8 cellular contexts compared by ENCODE assay signal in the genomic region with DNA sequence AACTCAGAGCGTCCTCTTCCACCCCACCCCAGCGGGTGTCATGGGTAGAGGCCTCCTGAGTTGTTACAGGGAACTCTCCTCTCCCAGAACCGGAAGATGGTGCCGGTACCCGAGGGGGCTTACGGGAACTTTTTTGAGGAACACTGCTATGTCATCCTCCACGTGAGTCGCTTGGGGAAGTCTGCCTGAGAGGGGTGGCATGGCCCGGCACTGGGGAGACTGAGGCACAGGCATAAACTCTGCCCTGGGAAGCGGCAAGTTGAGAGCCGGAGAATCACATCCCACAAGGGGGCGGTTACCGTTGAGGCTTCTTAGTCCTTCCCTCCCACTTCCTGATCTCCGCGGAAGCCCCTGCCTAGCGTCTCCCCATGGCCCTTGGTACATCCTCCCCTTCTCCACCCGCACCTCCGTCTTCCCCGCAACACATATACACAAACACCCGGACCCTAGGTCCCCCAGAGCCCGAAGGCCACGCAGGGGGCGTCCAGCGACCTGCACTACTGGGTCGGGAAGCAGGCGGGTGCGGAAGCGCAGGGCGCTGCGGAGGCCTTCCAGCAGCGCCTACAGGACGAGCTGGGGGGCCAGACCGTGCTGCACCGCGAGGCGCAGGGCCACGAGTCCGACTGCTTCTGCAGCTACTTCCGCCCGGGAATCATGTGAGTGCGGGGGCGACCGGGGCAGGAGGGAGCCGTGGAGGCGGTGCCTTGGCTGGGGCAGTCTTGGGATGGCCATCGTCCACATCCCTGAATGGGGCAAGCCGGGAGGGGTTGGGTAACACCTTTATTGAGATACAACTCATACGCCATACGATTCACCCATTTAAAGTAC. TPM values are rescaled to one million over a fixed set of nuclear protein-coding genes. Genes with fewer than 3 reads are reported as not detected.
DNase-seq lines count a peak whose midpoint lies in the region; ATAC-seq, FAIRE-seq and TF ChIP-seq lines count a peak whose summit lies in the region.

No MANE protein-coding gene starts in this region.

- no peaks in the 10 kb centered on the region for H3K27me3 ChIP-seq in BLaER1 treated with 17β-estradiol and CSF1 and Interleukin-3, amounts not matched to agents 10 nM and 100 nM
- no peaks in the 10 kb centered on the region for H3K27me3 ChIP-seq in bronchial epithelial cell (ENCODE audit: control insufficient read depth, insufficient read depth, low read length)

- no peaks in the 10 kb centered on the region for H3K9me3 ChIP-seq in BLaER1 treated with 17β-estradiol and CSF1 and Interleukin-3, amounts not matched to agents 10 nM and 100 nM (replicated peaks in 1 of 11)

- peak overlapping the region; percentile 83 to 91 (median 88) for H3K9ac ChIP-seq in BLaER1 treated with 17β-estradiol and CSF1 and Interleukin-3, amounts not matched to agents 10 nM and 100 nM

- H3K27ac ChIP-seq in BLaER1 treated with 17β-estradiol and CSF1 and Interleukin-3, amounts not matched to agents 10 nM and 100 nM = peak overlapping the region; percentile 82 to 96 (median 91)

- no peaks in the 10 kb centered on the region for H4K20me1 ChIP-seq in BLaER1 treated with 17β-estradiol and CSF1 and Interleukin-3, amounts not matched to agents 10 nM and 100 nM

- peak; percentile 63 for ATAC-seq in GM19397 (IDR thresholded peaks at IDR 0.05; ENCODE audit: unreplicated experiment)
- peak; percentile 37 for ATAC-seq in HG03565 (IDR thresholded peaks at IDR 0.05; ENCODE audit: unreplicated experiment)

- TF ChIP-seq CTCF in bronchial epithelial cell (IDR thresholded peaks at IDR 0.05; ENCODE audit: insufficient read depth, low read length, severe bottlenecking) = peak; percentile 9

- FAIRE-seq in bronchial epithelial cell (lab: Jason Lieb, UNC) = no peak

- peak overlapping the region; percentile 80 to 90 (median 86) for H3K4me2 ChIP-seq in BLaER1 treated with 17β-estradiol and CSF1 and Interleukin-3, amounts not matched to agents 10 nM and 100 nM

- peaks cover 0 to 31% (median 22%) of the 10 kb centered on the region in 11 experiments; a peak in 17 of 22 replicates for H3K36me3 ChIP-seq in BLaER1 treated with 17β-estradiol and CSF1 and Interleukin-3, amounts not matched to agents 10 nM and 100 nM
- H3K36me3 ChIP-seq in bronchial epithelial cell (ENCODE audit: control insufficient read depth, insufficient read depth, low read length) = peaks cover 16% of the 10 kb centered on the region

- DNase-seq in UCSD-AML1 (lab: John Stamatoyannopoulos, UW; ENCODE audit: unreplicated experiment) (peak; percentile 85), bronchial epithelial cell (ENCODE audit: low read depth) (peak; percentile 52), iris pigment epithelial cell (ENCODE audit: low read depth) (peak; percentile 89)
- DNase-seq in stimulated activated CD4-positive, alpha-beta T cell treated with anti-CD3 and anti-CD28 coated beads, Interleukin-12 subunit alpha, Interleukin-12 subunit beta, amount 100 ng/mL, for 48 hours (ENCODE audit: low read depth in 2 of 3, low spot score in 1 of 3) = peak; percentile 54 to 69 (median 68)
- DNase-seq in NK-92 treated with Interleukin-12 subunit alpha and Interleukin-12 subunit beta, amount 100 ng/mL, for 24 hours (lab: John Stamatoyannopoulos, UW) = no peak

- H3K4me3 ChIP-seq in BLaER1 treated with 17β-estradiol and CSF1 and Interleukin-3, amounts not matched to agents 10 nM and 100 nM = peak overlapping the region; percentile 50 to 75 (median 69)
- H3K4me3 ChIP-seq in bronchial epithelial cell (ENCODE audit: low read depth, low read length) = peak overlapping the region; percentile 1

- H3K4me1 ChIP-seq in BLaER1 treated with 17β-estradiol and CSF1 and Interleukin-3, amounts not matched to agents 10 nM and 100 nM = peaks cover 38 to 62% (median 45%) of the 10 kb centered on the region in 10 experiments

RNA-seq across cellular contexts. Expression of a gene that starts 3.4 kb away (rescaled TPM):
- total RNA-seq in bronchial epithelial cell = 121 and 171 TPM in 2 replicates

RNA-seq across cellular contexts. Expression of a gene that starts 35.4 kb away (rescaled TPM):
- total RNA-seq in bronchial epithelial cell = 24.2 and 45.7 TPM in 2 replicates

RNA-seq across cellular contexts. Expression of a gene that starts 45.0 kb away (rescaled TPM):
- total RNA-seq in bronchial epithelial cell = 0.26 TPM in 2 replicates
